ENCODE assay signal across 9 cellular contexts in the genomic region with DNA sequence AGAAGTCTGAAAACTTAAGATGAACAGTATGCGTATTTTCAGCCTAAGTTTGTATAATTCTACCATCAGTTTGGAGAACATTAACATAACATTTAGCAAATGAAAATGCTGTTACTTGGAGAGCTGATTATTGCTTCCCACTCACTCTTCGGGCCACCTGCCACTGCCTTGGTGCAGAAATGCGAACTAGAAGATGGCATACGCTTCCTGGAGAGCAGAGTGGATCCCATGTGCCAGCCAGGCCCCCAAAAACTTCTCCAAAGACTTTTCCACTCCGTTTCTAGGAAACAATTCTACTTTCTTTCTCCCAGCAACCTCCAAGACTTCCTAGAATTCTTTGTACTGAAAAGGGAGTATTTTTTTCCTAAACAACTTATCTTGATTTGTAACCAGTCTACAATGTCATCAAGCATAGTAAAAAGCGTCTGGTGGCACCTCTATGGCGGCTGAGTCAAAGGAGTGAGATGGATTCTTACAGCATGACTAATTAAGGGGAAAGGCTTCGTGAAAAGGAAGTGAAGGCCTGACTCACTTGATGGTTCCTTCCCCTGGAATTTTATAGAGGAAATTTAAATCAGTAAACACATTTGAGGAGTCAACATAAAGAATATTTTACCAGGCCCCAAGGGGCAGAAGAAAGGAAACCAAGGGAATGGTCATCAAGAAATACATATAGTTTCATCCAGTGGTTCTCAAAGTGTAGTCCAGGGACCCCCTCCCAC. TPM values are rescaled to one million over a fixed set of nuclear protein-coding genes. Genes with fewer than 3 reads are reported as not detected.
DNase-seq lines count a peak whose midpoint lies in the region; ATAC-seq lines count a peak whose summit lies in the region.
"Had no signal": no experiment of that assay in that cellular context is flagged by ENCODE, and none has a peak within 500 bp of the region (broad histone marks: within the 10 kb centered on the region; RNA-seq: fewer than 3 reads in every experiment).

No MANE protein-coding gene starts in this region.

- H3K18ac ChIP-seq in trophoblast cell (ENCODE audit: low read length), result peak overlapping the region; percentile 95

- peak; percentile 80 for DNase-seq in GM03348 (ENCODE audit: low spot score)
- peak; percentile 91 to 98 for DNase-seq in SJSA1 (ENCODE audit: low read depth in 1 of 2, low spot score in 2 of 2)
- peak; percentile 80 for DNase-seq in fibroblast of peridontal ligament (ENCODE audit: extremely low read depth)
- DNase-seq in trophoblast cell, result peak; percentile 91 to 98
- no peak for DNase-seq in OCI-M1 (lab: John Stamatoyannopoulos, UW)
- DNase-seq in stimulated activated CD8-positive, alpha-beta memory T cell treated with anti-CD3 and anti-CD28 coated beads, Interleukin-4, amount 100 ng/mL, for 48 hours, result no peak

- H4K8ac ChIP-seq in trophoblast cell (ENCODE audit: low read depth, low read length), result no peak overlapping the region

- H3K9me3 ChIP-seq in SJSA1 (replicated peaks) (no peaks in the 10 kb centered on the region), trophoblast cell (ENCODE audit: insufficient read depth, low read depth, low read length) (no peaks in the 10 kb centered on the region)

- no peak for ATAC-seq in GM19397 (IDR thresholded peaks at IDR 0.05; ENCODE audit: unreplicated experiment)
- no peak for ATAC-seq in GM21576 (IDR thresholded peaks at IDR 0.05; ENCODE audit: unreplicated experiment)

- peak overlapping the region; percentile 23 for H3K4me2 ChIP-seq in trophoblast cell (ENCODE audit: low read length)
- H3K4me2 ChIP-seq: KMS-11 had no signal

- H4K12ac ChIP-seq in trophoblast cell (ENCODE audit: low read depth, low read length), result no peak overlapping the region

- H3K14ac ChIP-seq in trophoblast cell (ENCODE audit: low read length), result peak overlapping the region; percentile 92

- peaks cover 14% of the 10 kb centered on the region for H3K79me1 ChIP-seq in trophoblast cell (ENCODE audit: low read length)

- H2BK5ac ChIP-seq in trophoblast cell (ENCODE audit: low read depth, low read length, poor library complexity), result peak overlapping the region; percentile 99

- no peak overlapping the region for H3K23ac ChIP-seq in trophoblast cell (ENCODE audit: low read length)

- no CpG with 5 or more reads among the region's 8 CpGs for WGBS in trophoblast cell (ENCODE audit: extremely low coverage, insufficient coverage, insufficient read length)

- H3K27ac ChIP-seq in SJSA1 (peak overlapping the region; percentile 99), trophoblast cell (ENCODE audit: low read depth, low read length) (peak overlapping the region; percentile 98)
- H3K27ac ChIP-seq: KMS-11 had no signal

- peak overlapping the region; percentile 84 for H3K4ac ChIP-seq in trophoblast cell (ENCODE audit: low read depth, low read length)

- peaks cover 73% of the 10 kb centered on the region for H3K4me1 ChIP-seq in SJSA1 (replicated peaks)
- peaks cover 11 to 21% of the 10 kb centered on the region in 2 experiments for H3K4me1 ChIP-seq in trophoblast cell (ENCODE audit: control insufficient read depth in 1 of 2, insufficient read depth in 2 of 2, low read length in 2 of 2)

- peak overlapping the region; percentile 100 for H2BK12ac ChIP-seq in trophoblast cell (ENCODE audit: low read length)

- H2AFZ ChIP-seq in trophoblast cell (ENCODE audit: insufficient read depth, low read length, poor library complexity), result no peak overlapping the region

- no peaks in the 10 kb centered on the region for H3K27me3 ChIP-seq in SJSA1 (replicated peaks)
- H3K27me3 ChIP-seq in trophoblast cell (ENCODE audit: insufficient read depth, low read length), result no peaks in the 10 kb centered on the region

- no peak overlapping the region for H3K9ac ChIP-seq in trophoblast cell (ENCODE audit: low read length)
- H3K9ac ChIP-seq: KMS-11 had no signal

- peak overlapping the region; percentile 82 for H4K91ac ChIP-seq in trophoblast cell (ENCODE audit: low read depth, low read length)

- peaks cover 66% of the 10 kb centered on the region for H3K36me3 ChIP-seq in SJSA1
- H3K36me3 ChIP-seq in trophoblast cell (ENCODE audit: control insufficient read depth in 1 of 2, insufficient read depth in 2 of 2, low read length in 2 of 2), result peaks cover 2 to 5% of the 10 kb centered on the region in 2 experiments

- no peak overlapping the region for H2AK5ac ChIP-seq in trophoblast cell (ENCODE audit: low read length)

- peak overlapping the region; percentile 86 for H2BK120ac ChIP-seq in trophoblast cell (ENCODE audit: insufficient read depth, low read length, poor library complexity)

- no peaks in the 10 kb centered on the region for H3K79me2 ChIP-seq in trophoblast cell (ENCODE audit: control insufficient read depth, insufficient read depth, low read length, poor library complexity)

- H3K4me3 ChIP-seq in SJSA1 (peak overlapping the region; percentile 20), trophoblast cell (ENCODE audit: low read depth, low read length) (no peak overlapping the region)

RNA-seq across cellular contexts. Expression of gene FEZ2, which starts 36.6 kb away (rescaled TPM):
- 107 and 129 TPM in 2 replicates for total RNA-seq in SJSA1 (2014; rRNA removed; shearing (Covaris generic))
- polyA plus RNA-seq in trophoblast cell (2013), result 85.6 and 85.8 TPM in 2 replicates

Comparison
In these comparisons a context has a peak if more than half of its experiments do, and no peak if none do; other contexts are left out.
1. DNase-seq: peak in GM03348 (single experiment), SJSA1 (2 of 2), fibroblast of peridontal ligament (single experiment) and trophoblast cell (2 of 2); none in OCI-M1 (single experiment) and stimulated activated CD8-positive, alpha-beta memory T cell treated with anti-CD3 and anti-CD28 coated beads, Interleukin-4, amount 100 ng/mL, for 48 hours (single experiment).